In genomic region chr16:2475413-2476344, GRCh38 we compare ENCODE assay signal across 8 cellular contexts. TPM values are rescaled to one million over a fixed set of nuclear protein-coding genes. Genes with fewer than 3 reads are reported as not detected.
DNase-seq lines count a peak whose midpoint lies in the region; ATAC-seq and TF ChIP-seq lines count a peak whose summit lies in the region.

No MANE protein-coding gene starts in this region.

- peaks cover 2% of the 10 kb centered on the region for H3K36me3 Mint-ChIP-seq in activated T-cell treated with anti-CD3 and anti-CD28 coated beads, Interleukin-2, amount 50 U/mL, for 24 hours (ENCODE audit: low read depth)

- H3K27ac Mint-ChIP-seq in activated T-cell treated with anti-CD3 and anti-CD28 coated beads, Interleukin-2, amount 50 U/mL, for 24 hours, result no peak overlapping the region

- peak overlapping the region; percentile 71 for H3K4me3 Mint-ChIP-seq in activated T-cell treated with anti-CD3 and anti-CD28 coated beads, Interleukin-2, amount 50 U/mL, for 24 hours

- no peaks in the 10 kb centered on the region for H3K9me3 ChIP-seq in right atrium auricular region
- H3K9me3 ChIP-seq in skeletal muscle satellite cell (replicated peaks; ENCODE audit: low read length), result no peaks in the 10 kb centered on the region

- TF ChIP-seq CTCF in right atrium auricular region (IDR thresholded peaks at IDR 0.05), result no peak

- H3K4me2 ChIP-seq in skeletal muscle satellite cell (ENCODE audit: low read length), result peak overlapping the region; percentile 94

- H3K4me1 Mint-ChIP-seq in activated T-cell treated with anti-CD3 and anti-CD28 coated beads, Interleukin-2, amount 50 U/mL, for 24 hours (ENCODE audit: low read depth), result peaks cover 25% of the 10 kb centered on the region

- H3K27me3 Mint-ChIP-seq in activated T-cell treated with anti-CD3 and anti-CD28 coated beads, Interleukin-2, amount 50 U/mL, for 24 hours, result peaks cover 11% of the 10 kb centered on the region

- H3K27ac ChIP-seq in right atrium auricular region, result peak overlapping the region; percentile 29 to 44

- intact Hi-C loops in sciatic nerve (cut with DNase I), result no loop called here

- ATAC-seq in sciatic nerve (no peak), HG03097 (IDR thresholded peaks at IDR 0.05; ENCODE audit: low FRiP score, unreplicated experiment) (no peak)

- H3K9me3 Mint-ChIP-seq in activated T-cell treated with anti-CD3 and anti-CD28 coated beads, Interleukin-2, amount 50 U/mL, for 24 hours, result no peaks in the 10 kb centered on the region

- DNase-seq in NCI-H748 (lab: John Stamatoyannopoulos, UW; ENCODE audit: unreplicated experiment) (peak; percentile 38), NCI-H748 treated with DMSO at 0.1 percent for 48 hours (lab: John Stamatoyannopoulos, UW) (no peak), right atrium auricular region (ENCODE audit: low spot score) (no peak), sciatic nerve (ENCODE audit: low spot score) (no peak)
- no peak for DNase-seq in Jurkat, Clone E6-1 (ENCODE audit: low read depth, low spot score)
- DNase-seq in activated T-cell treated with anti-CD3 and anti-CD28 coated beads, Interleukin-2, amount 50 U/mL, for 24 hours, result peak; percentile 69

- peak overlapping the region; percentile 77 for H3K9ac ChIP-seq in skeletal muscle satellite cell (ENCODE audit: low read depth, low read length)

- H3K4me3 ChIP-seq in Jurkat, Clone E6-1 (ENCODE audit: low read length), result peak overlapping the region; percentile 56
- H3K4me3 ChIP-seq in right atrium auricular region, result peak overlapping the region; percentile 82 to 83
- H3K4me3 ChIP-seq in skeletal muscle satellite cell (ENCODE audit: low read length), result peak overlapping the region; percentile 95

- H3K36me3 ChIP-seq in right atrium auricular region, result no peaks in the 10 kb centered on the region
- no peaks in the 10 kb centered on the region for H3K36me3 ChIP-seq in skeletal muscle satellite cell (ENCODE audit: insufficient read depth, low read length)

- H3K27me3 ChIP-seq in right atrium auricular region (peaks cover 2 to 6% of the 10 kb centered on the region in 2 donors), skeletal muscle satellite cell (ENCODE audit: control insufficient read depth, insufficient read depth, low read length) (peaks cover 11% of the 10 kb centered on the region)

- H3K4me1 ChIP-seq in right atrium auricular region, result peaks cover 0 to 44% of the 10 kb centered on the region in 2 donors
- peaks cover 30% of the 10 kb centered on the region for H3K4me1 ChIP-seq in skeletal muscle satellite cell (ENCODE audit: control insufficient read depth, insufficient read depth, low read length)

RNA-seq across cellular contexts. Expression of gene TBC1D24, which starts 0.8 kb away (rescaled TPM):
- polyA plus RNA-seq in Jurkat, Clone E6-1 (2012; ENCODE audit: insufficient read depth, insufficient read length), result 6.2 TPM
- total RNA-seq in right atrium auricular region, result 10 to 100 TPM in 1 of 2 donors, 1 to 10 TPM in 1; 9.6 to 10.5 TPM
- total RNA-seq in skeletal muscle satellite cell (2012; rRNA removed), result 13.2 and 16.4 TPM in 2 replicates
- total RNA-seq in sciatic nerve, result 15.4 TPM

RNA-seq across cellular contexts. Expression of gene NTN3, which starts 4.6 kb away (rescaled TPM):
- 0.44 TPM for polyA plus RNA-seq in Jurkat, Clone E6-1 (2012; ENCODE audit: insufficient read depth, insufficient read length)
- total RNA-seq in right atrium auricular region (under 1 TPM; 0.22 to 0.51 TPM), sciatic nerve (0.36 TPM)
- total RNA-seq in skeletal muscle satellite cell (2012; rRNA removed), result 0.22 and 0.25 TPM in 2 replicates

RNA-seq across cellular contexts. Expression of gene TEDC2, which starts 15.8 kb away (rescaled TPM):
- 51.3 TPM for polyA plus RNA-seq in Jurkat, Clone E6-1 (2012; ENCODE audit: insufficient read depth, insufficient read length)
- 1 to 10 TPM in 1 of 2 donors, under 1 TPM in 1; 0.63 to 4.1 TPM for total RNA-seq in right atrium auricular region
- total RNA-seq in skeletal muscle satellite cell (2012; rRNA removed), result 5.8 and 9.6 TPM in 2 replicates
- total RNA-seq in sciatic nerve, result 0.58 TPM

RNA-seq across cellular contexts. Expression of gene ATP6V0C, which starts 38.1 kb away (rescaled TPM):
- polyA plus RNA-seq in Jurkat, Clone E6-1 (2012; ENCODE audit: insufficient read depth, insufficient read length), result 139 TPM
- total RNA-seq in right atrium auricular region (100 to 1,000 TPM in 1 of 2 donors, 10 to 100 TPM in 1; 63.7 to 107 TPM), sciatic nerve (134 TPM)
- total RNA-seq in skeletal muscle satellite cell (2012; rRNA removed), result 32.4 and 40.8 TPM in 2 replicates

RNA-seq across cellular contexts. Expression of gene AMDHD2, which starts 44.5 kb away (rescaled TPM):
- 33.6 TPM for polyA plus RNA-seq in Jurkat, Clone E6-1 (2012; ENCODE audit: insufficient read depth, insufficient read length)
- total RNA-seq in right atrium auricular region, result 10 to 100 TPM; 10.6 to 12.6 TPM
- total RNA-seq in skeletal muscle satellite cell (2012; rRNA removed), result 59.8 and 64.9 TPM in 2 replicates
- 38.5 TPM for total RNA-seq in sciatic nerve

Comparison
In these comparisons a context has a peak if more than half of its experiments do, and no peak if none do; other contexts are left out.
1. DNase-seq: peak in NCI-H748 (single experiment) and activated T-cell treated with anti-CD3 and anti-CD28 coated beads, Interleukin-2, amount 50 U/mL, for 24 hours (single experiment); none in NCI-H748 treated with DMSO at 0.1 percent for 48 hours (single experiment), Jurkat, Clone E6-1 (single experiment), right atrium auricular region (single experiment) and sciatic nerve (single experiment).
2. Peak in every context shown above with its lines, with median percentiles within 50 percentile points of each other: H3K4me3 ChIP-seq.